21 cellular contexts compared by ENCODE assay signal in the genomic region with DNA sequence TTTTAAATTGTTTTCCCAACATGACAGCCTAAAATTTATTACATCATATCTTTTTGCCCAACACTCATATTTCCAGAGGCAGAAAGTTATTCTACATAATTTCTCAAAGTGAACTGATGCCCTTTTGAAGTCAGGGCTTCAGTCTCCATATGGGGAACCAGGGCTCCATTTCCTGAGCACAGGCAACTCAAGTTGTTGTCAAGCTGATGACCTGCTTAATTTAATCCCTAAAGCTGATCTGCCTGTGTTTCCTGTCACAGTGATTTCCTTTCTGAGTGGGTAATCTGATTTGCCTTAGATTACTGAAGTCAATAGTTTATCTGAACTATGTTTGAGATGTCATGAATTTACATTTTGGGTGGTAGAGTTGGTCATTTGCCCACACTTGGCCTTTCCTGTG.
A peak's percentile ranks its signal among the peaks of the same experiment; 100 is the strongest.
DNase-seq lines count a peak whose midpoint lies in the region; ATAC-seq and TF ChIP-seq lines count a peak whose summit lies in the region.
"Had no signal": no experiment of that assay in that cellular context is flagged by ENCODE, and none has a peak within 500 bp of the region (broad histone marks: within the 10 kb centered on the region; RNA-seq: fewer than 3 reads in every experiment).

No MANE protein-coding gene starts in this region.

- no peaks in the 10 kb centered on the region for H3K9me3 Mint-ChIP-seq in GM23338

- no peaks in the 10 kb centered on the region for H3K4me1 ChIP-seq in GM23338 (ENCODE audit: insufficient read depth)
- H3K4me1 ChIP-seq: A549, BE2C had no signal

- DNase-seq in DMS53 (lab: John Stamatoyannopoulos, UW) (peak; percentile 29), DMS53 treated with DMSO at 0.1 percent for 48 hours (lab: John Stamatoyannopoulos, UW; ENCODE audit: unreplicated experiment) (no peak), GM23338 (ENCODE audit: low spot score) (no peak), NCI-H82 treated with DMSO at 0.1 percent for 48 hours (lab: John Stamatoyannopoulos, UW; ENCODE audit: unreplicated experiment) (peak; percentile 60), NCI-H2029 treated with DMSO at 0.1 percent for 48 hours (lab: John Stamatoyannopoulos, UW) (no peak), Right ventricle myocardium inferior (ENCODE audit: missing footprints) (no peak), dorsolateral prefrontal cortex (no peak)
- DNase-seq: BE2C; C1 segment of cervical spinal cord; CD4-positive, CD25-positive, alpha-beta regulatory T cell; CD8-positive, alpha-beta memory T cell; COR-L47; DMS153; GDM1; GOT3; H7; HFFc6 had no signal

- H3F3A ChIP-seq in GM23338 (replicated peaks; ENCODE audit: low read depth): no peaks in the 10 kb centered on the region

- H2AFZ ChIP-seq in GM23338: no peak overlapping the region

- no peak overlapping the region for H3K27ac ChIP-seq in GM23338 (ENCODE audit: low read depth)
- H3K27ac ChIP-seq in dorsolateral prefrontal cortex: no peak overlapping the region
- H3K27ac ChIP-seq: 22Rv1, A549, HL-60 had no signal

- no peak overlapping the region for H3K4me3 Mint-ChIP-seq in GM23338
- H3K4me3 Mint-ChIP-seq: CD4-positive, CD25-positive, alpha-beta regulatory T cell; CD8-positive, alpha-beta memory T cell; HFFc6 had no signal

- intact Hi-C loops in Right ventricle myocardium inferior (cut with DNase I) (no loop called here), dorsolateral prefrontal cortex (cut with DNase I) (no loop called here)

- H3K4me1 Mint-ChIP-seq in GM23338: no peaks in the 10 kb centered on the region
- H3K4me1 Mint-ChIP-seq: CD4-positive, CD25-positive, alpha-beta regulatory T cell; CD8-positive, alpha-beta memory T cell had no signal

- H3K4me2 ChIP-seq in GM23338: no peak overlapping the region
- H3K4me2 ChIP-seq: A549 had no signal

- H3K27me3 Mint-ChIP-seq in GM23338 (ENCODE audit: insufficient read depth, low read depth, poor library complexity): no peaks in the 10 kb centered on the region
- H3K27me3 Mint-ChIP-seq: CD4-positive, CD25-positive, alpha-beta regulatory T cell; CD8-positive, alpha-beta memory T cell had no signal

- H3K27ac Mint-ChIP-seq in GM23338: peak overlapping the region; percentile 59
- H3K27ac Mint-ChIP-seq: CD4-positive, CD25-positive, alpha-beta regulatory T cell; CD8-positive, alpha-beta memory T cell; HFFc6 had no signal

- ATAC-seq in GM23338 (no peak), Right ventricle myocardium inferior (no peak)
- ATAC-seq: A549, HCT116 had no signal

- no peak overlapping the region for H3K4me3 ChIP-seq in GM23338
- no peak overlapping the region for H3K4me3 ChIP-seq in dorsolateral prefrontal cortex
- H3K4me3 ChIP-seq: A549 had no signal

- H3K27me3 ChIP-seq in GM23338 (ENCODE audit: insufficient read depth): no peaks in the 10 kb centered on the region
- no peaks in the 10 kb centered on the region for H3K27me3 ChIP-seq in dorsolateral prefrontal cortex
- H3K27me3 ChIP-seq: BE2C had no signal

- H4K20me1 ChIP-seq in GM23338 (replicated peaks; ENCODE audit: insufficient read depth): no peaks in the 10 kb centered on the region

- no peaks in the 10 kb centered on the region for H3K9me2 ChIP-seq in GM23338 (ENCODE audit: insufficient read depth)

- no peaks in the 10 kb centered on the region for H3K36me3 ChIP-seq in GM23338 (ENCODE audit: insufficient read depth)
- H3K36me3 ChIP-seq: BE2C had no signal

- H3K36me3 Mint-ChIP-seq in GM23338 (ENCODE audit: low read depth): no peaks in the 10 kb centered on the region
- H3K36me3 Mint-ChIP-seq: CD4-positive, CD25-positive, alpha-beta regulatory T cell; CD8-positive, alpha-beta memory T cell had no signal

- TF ChIP-seq CTCF in GM23338 (conservative IDR thresholded peaks at IDR 0.05; ENCODE audit: low read depth in 2 of 2) (no peak), dorsolateral prefrontal cortex (IDR thresholded peaks at IDR 0.05 in 54 of 56, conservative IDR thresholded peaks at IDR 0.05 in 2 of 56; ENCODE audit: low read depth in 1 of 56, partially characterized antibody in 56 of 56) (no peak)

- no peaks in the 10 kb centered on the region for H3K79me2 ChIP-seq in GM23338 (replicated peaks; ENCODE audit: insufficient read depth)

TF ChIP-seq in GM23338, 12 proteins besides CTCF, POLR2A, EP300 and RAD21 (continues in another document):
- no peak for TF ChIP-seq STAT1 (IDR thresholded peaks at IDR 0.05; ENCODE audit: unreplicated experiment)
- TF ChIP-seq JUNB (IDR thresholded peaks at IDR 0.05; ENCODE audit: unreplicated experiment): no peak
- TF ChIP-seq, protein P1, sequence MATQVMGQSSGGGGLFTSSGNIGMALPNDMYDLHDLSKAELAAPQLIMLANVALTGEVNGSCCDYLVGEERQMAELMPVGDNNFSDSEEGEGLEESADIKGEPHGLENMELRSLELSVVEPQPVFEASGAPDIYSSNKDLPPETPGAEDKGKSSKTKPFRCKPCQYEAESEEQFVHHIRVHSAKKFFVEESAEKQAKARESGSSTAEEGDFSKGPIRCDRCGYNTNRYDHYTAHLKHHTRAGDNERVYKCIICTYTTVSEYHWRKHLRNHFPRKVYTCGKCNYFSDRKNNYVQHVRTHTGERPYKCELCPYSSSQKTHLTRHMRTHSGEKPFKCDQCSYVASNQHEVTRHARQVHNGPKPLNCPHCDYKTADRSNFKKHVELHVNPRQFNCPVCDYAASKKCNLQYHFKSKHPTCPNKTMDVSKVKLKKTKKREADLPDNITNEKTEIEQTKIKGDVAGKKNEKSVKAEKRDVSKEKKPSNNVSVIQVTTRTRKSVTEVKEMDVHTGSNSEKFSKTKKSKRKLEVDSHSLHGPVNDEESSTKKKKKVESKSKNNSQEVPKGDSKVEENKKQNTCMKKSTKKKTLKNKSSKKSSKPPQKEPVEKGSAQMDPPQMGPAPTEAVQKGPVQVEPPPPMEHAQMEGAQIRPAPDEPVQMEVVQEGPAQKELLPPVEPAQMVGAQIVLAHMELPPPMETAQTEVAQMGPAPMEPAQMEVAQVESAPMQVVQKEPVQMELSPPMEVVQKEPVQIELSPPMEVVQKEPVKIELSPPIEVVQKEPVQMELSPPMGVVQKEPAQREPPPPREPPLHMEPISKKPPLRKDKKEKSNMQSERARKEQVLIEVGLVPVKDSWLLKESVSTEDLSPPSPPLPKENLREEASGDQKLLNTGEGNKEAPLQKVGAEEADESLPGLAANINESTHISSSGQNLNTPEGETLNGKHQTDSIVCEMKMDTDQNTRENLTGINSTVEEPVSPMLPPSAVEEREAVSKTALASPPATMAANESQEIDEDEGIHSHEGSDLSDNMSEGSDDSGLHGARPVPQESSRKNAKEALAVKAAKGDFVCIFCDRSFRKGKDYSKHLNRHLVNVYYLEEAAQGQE (IDR thresholded peaks at IDR 0.05; ENCODE audit: unreplicated experiment): no peak
- TF ChIP-seq POLR2AphosphoS5 (IDR thresholded peaks at IDR 0.05; ENCODE audit: low read depth): no peak
- TF ChIP-seq, protein P2, sequence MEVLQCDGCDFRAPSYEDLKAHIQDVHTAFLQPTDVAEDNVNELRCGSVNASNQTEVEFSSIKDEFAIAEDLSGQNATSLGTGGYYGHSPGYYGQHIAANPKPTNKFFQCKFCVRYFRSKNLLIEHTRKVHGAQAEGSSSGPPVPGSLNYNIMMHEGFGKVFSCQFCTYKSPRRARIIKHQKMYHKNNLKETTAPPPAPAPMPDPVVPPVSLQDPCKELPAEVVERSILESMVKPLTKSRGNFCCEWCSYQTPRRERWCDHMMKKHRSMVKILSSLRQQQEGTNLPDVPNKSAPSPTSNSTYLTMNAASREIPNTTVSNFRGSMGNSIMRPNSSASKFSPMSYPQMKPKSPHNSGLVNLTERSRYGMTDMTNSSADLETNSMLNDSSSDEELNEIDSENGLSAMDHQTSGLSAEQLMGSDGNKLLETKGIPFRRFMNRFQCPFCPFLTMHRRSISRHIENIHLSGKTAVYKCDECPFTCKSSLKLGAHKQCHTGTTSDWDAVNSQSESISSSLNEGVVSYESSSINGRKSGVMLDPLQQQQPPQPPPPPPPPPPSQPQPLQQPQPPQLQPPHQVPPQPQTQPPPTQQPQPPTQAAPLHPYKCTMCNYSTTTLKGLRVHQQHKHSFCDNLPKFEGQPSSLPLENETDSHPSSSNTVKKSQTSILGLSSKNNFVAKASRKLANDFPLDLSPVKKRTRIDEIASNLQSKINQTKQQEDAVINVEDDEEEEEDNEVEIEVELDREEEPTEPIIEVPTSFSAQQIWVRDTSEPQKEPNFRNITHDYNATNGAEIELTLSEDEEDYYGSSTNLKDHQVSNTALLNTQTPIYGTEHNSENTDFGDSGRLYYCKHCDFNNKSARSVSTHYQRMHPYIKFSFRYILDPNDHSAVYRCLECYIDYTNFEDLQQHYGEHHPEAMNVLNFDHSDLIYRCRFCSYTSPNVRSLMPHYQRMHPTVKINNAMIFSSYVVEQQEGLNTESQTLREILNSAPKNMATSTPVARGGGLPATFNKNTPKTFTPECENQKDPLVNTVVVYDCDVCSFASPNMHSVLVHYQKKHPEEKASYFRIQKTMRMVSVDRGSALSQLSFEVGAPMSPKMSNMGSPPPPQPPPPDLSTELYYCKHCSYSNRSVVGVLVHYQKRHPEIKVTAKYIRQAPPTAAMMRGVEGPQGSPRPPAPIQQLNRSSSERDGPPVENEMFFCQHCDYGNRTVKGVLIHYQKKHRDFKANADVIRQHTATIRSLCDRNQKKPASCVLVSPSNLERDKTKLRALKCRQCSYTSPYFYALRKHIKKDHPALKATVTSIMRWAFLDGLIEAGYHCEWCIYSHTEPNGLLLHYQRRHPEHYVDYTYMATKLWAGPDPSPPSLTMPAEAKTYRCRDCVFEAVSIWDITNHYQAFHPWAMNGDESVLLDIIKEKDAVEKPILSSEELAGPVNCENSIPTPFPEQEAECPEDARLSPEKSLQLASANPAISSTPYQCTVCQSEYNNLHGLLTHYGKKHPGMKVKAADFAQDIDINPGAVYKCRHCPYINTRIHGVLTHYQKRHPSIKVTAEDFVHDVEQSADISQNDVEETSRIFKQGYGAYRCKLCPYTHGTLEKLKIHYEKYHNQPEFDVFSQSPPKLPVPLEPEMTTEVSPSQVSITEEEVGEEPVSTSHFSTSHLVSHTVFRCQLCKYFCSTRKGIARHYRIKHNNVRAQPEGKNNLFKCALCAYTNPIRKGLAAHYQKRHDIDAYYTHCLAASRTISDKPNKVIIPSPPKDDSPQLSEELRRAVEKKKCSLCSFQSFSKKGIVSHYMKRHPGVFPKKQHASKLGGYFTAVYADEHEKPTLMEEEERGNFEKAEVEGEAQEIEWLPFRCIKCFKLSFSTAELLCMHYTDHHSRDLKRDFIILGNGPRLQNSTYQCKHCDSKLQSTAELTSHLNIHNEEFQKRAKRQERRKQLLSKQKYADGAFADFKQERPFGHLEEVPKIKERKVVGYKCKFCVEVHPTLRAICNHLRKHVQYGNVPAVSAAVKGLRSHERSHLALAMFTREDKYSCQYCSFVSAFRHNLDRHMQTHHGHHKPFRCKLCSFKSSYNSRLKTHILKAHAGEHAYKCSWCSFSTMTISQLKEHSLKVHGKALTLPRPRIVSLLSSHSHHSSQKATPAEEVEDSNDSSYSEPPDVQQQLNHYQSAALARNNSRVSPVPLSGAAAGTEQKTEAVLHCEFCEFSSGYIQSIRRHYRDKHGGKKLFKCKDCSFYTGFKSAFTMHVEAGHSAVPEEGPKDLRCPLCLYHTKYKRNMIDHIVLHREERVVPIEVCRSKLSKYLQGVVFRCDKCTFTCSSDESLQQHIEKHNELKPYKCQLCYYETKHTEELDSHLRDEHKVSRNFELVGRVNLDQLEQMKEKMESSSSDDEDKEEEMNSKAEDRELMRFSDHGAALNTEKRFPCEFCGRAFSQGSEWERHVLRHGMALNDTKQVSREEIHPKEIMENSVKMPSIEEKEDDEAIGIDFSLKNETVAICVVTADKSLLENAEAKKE (CRISPR knock-in tag; IDR thresholded peaks at IDR 0.05): no peak

Comparison
In these comparisons a context has a peak if more than half of its experiments do, and no peak if none do; other contexts are left out.
1. DNase-seq: peak in DMS53 (single experiment) and NCI-H82 treated with DMSO at 0.1 percent for 48 hours (single experiment); none in DMS53 treated with DMSO at 0.1 percent for 48 hours (single experiment), GM23338 (single experiment), NCI-H2029 treated with DMSO at 0.1 percent for 48 hours (single experiment), Right ventricle myocardium inferior (single experiment) and dorsolateral prefrontal cortex (0 of 10).